18 cellular contexts compared by ENCODE assay signal in the genomic region with DNA sequence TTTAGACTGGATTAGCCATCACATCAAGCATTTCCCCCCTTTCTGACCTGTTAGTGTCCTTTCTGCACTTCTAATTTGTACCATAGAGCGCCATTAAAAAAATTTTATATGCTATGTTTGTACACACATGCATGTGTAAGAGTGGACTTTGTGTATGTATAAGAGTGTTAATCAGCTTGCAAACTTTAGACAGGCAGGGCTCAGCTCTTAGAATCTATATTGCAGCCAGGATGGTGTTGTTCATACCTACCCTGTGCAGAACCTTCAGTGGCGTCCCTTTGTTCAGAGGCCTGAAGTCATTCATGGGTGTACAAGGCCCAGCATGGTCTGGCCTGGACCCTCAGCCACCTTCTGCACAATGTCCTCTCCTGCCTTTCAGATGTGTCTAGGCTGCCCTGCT.
"Had no signal": no experiment of that assay in that cellular context is flagged by ENCODE, and none has a peak within 500 bp of the region (broad histone marks: within the 10 kb centered on the region; RNA-seq: fewer than 3 reads in every experiment).

No MANE protein-coding gene starts in this region.

- H3K4me3 ChIP-seq: lung, psoas muscle, skin epidermis, thoracic aorta, tibial nerve, vagina had no signal

- FAIRE-seq: frontal cortex, keratinocyte had no signal

- H3K36me3 ChIP-seq: thoracic aorta, tibial nerve, vagina had no signal

- H3K27me3 ChIP-seq: tibial nerve, vagina had no signal

- ATAC-seq: left lobe of liver; psoas muscle; right cardiac atrium; stimulated activated naive B cell treated with anti-CD40 and anti-IgM and Interleukin-4, amounts not matched to agents 10 μg/mL and 1 μg/mL and 100 μg/mL, for 72 hours had no signal

- H3K27ac ChIP-seq: psoas muscle, skin epidermis, thoracic aorta, tibial nerve, vagina had no signal

- H3K9me3 ChIP-seq: psoas muscle, thoracic aorta, tibial nerve, vagina had no signal

- DNase-seq: cortex of kidney; hypothalamus; naive B cell; nucleus accumbens; posterior cingulate gyrus; psoas muscle; right cardiac atrium; stimulated activated CD4-positive, alpha-beta T cell treated with anti-CD3 and anti-CD28 coated beads, Interleukin-15, amount 100 ng/mL, for 24 hours; stimulated activated CD4-positive, alpha-beta T cell treated with anti-CD3 and anti-CD28 coated beads, Interleukin-2, amount 100 ng/mL, for 48 hours; stimulated activated naive B cell treated with anti-CD40 and anti-IgM and Interleukin-4, amounts not matched to agents 10 μg/mL and 1 μg/mL and 100 μg/mL, for 72 hours had no signal
